8 cellular contexts compared by ENCODE assay signal in the genomic region with DNA sequence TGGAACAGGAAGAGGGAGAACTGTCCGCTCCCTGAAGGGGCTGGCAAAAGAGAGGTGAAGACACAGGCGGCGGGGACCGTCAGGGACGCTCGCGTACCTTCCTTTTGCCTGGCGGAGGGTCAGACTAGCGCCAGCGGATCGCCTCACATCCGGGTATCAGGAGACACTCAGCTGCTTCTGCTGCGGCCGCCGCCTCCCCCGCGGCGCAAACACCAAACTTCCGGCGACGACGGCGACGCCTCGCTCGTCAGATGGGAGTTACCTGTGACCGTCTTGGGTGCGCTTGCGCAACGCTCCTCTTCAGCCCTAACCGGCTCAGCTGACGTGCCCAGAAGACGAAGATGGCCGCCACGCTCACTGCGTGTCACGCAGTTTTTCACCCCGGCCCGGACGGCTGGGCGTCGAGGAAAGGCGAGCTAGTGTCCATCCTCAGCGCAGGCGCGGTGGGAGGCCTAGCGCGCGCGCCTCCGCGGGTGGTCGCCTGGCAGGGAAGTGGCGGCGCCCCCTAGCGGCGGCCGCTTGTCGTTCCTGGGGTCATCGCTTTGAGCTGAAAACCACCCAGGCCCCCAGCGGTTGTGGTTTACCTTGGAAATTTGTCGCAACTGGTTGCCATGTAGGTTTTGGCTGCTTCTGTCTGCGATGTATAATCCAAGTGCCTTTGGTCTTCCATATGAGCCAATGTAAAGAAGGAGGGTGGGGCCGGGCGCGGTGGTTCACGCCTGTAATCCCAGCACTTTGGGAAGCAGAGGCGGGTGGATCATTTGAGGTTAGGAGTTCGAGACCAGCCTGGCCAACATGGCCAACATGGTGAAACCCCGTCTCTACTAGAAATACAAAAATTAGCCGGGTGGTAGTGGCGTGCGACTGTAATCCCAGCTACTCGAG. TPM values are rescaled to one million over a fixed set of nuclear protein-coding genes. Genes with fewer than 3 reads are reported as not detected.
DNase-seq lines count a peak whose midpoint lies in the region; TF ChIP-seq lines count a peak whose summit lies in the region.

ESCO1 (minus strand) TSS at position 179 of the 885 bp plus-strand sequence. CDS start 25,861 bp downstream, outside the sequence.

- peak within 1 kb of the TSS; percentile 98 for H3K4me3 Mint-ChIP-seq in neural crest cell

- peaks cover 17% of the 10 kb centered on the region for H3K4me1 Mint-ChIP-seq in neural crest cell

- H3K4me1 ChIP-seq in HAP-1 (peaks cover 14% of the 10 kb centered on the region), stomach smooth muscle (ENCODE audit: control insufficient read depth, insufficient read depth, low read length) (peaks cover 4% of the 10 kb centered on the region)

- H3K9me3 ChIP-seq in HAP-1 = no peaks in the 10 kb centered on the region
- H3K9me3 ChIP-seq in MG63 = no peaks in the 10 kb centered on the region
- no peaks in the 10 kb centered on the region for H3K9me3 ChIP-seq in stomach smooth muscle (ENCODE audit: control insufficient read depth in 2 of 2, low read length in 2 of 2)

- DNase-seq in GF-D8 (lab: John Stamatoyannopoulos, UW) (peak; percentile 99), HAP-1 (ENCODE audit: low spot score in 2 of 2) (peak; percentile 95 to 97), MG63 (peak; percentile 95), SHP77 treated with DMSO at 0.1 percent for 48 hours (lab: John Stamatoyannopoulos, UW) (peak; percentile 95), activated gamma-delta T cell (lab: John Stamatoyannopoulos, UW) (peak; percentile 94), fibroblast of villous mesenchyme (ENCODE audit: low read depth) (peak; percentile 99), neural crest cell (ENCODE audit: low read depth, low spot score) (peak; percentile 89)

- H3K9me3 Mint-ChIP-seq in neural crest cell = no peaks in the 10 kb centered on the region

- TF ChIP-seq CTCF in fibroblast of villous mesenchyme (IDR thresholded peaks at IDR 0.05; ENCODE audit: insufficient read depth, low read depth, low read length) (peak; percentile 56), neural crest cell (conservative IDR thresholded peaks at IDR 0.05) (peak; percentile 99)

- H3K9ac ChIP-seq in stomach smooth muscle (ENCODE audit: low read length in 2 of 2) = peak within 1 kb of the TSS; percentile 96 to 99

- H3K4me3 ChIP-seq in HAP-1 (peak within 1 kb of the TSS; percentile 87), MG63 (peak within 1 kb of the TSS; percentile 91), fibroblast of villous mesenchyme (ENCODE audit: low read depth, low read length) (peak within 1 kb of the TSS; percentile 99), stomach smooth muscle (ENCODE audit: low read length in 2 of 2) (peak within 1 kb of the TSS; percentile 99)

- H3K27ac ChIP-seq in stomach smooth muscle (ENCODE audit: low read length) = peak within 1 kb of the TSS; percentile 94

- in situ Hi-C loops in HAP-1 (cut with MboI; ENCODE audit: low sequenced_read_pairs) = loop anchor here (25.0 kb wide), 2 partner anchors 88 to 338 kb away; no protein-coding TSS in a partner anchor

- H3K27me3 ChIP-seq in HAP-1 (ENCODE audit: low read depth) (no peaks in the 10 kb centered on the region), MG63 (no peaks in the 10 kb centered on the region), stomach smooth muscle (ENCODE audit: control insufficient read depth in 1 of 2, insufficient read depth in 2 of 2, low read length in 2 of 2) (no peaks in the 10 kb centered on the region)

- H3K36me3 ChIP-seq in HAP-1 (replicated peaks) (no peaks in the 10 kb centered on the region), MG63 (peaks cover 2% of the 10 kb centered on the region; the same call in 1 of the 2 replicates), stomach smooth muscle (ENCODE audit: control insufficient read depth in 2 of 2, insufficient read depth in 2 of 2, low read length in 2 of 2) (no peaks in the 10 kb centered on the region)

- peaks cover 4% of the 10 kb centered on the region for H3K36me3 Mint-ChIP-seq in neural crest cell (ENCODE audit: low read depth)

- H3K27me3 Mint-ChIP-seq in neural crest cell (ENCODE audit: low read depth) = no peaks in the 10 kb centered on the region

- H3K27ac Mint-ChIP-seq in neural crest cell (ENCODE audit: unreplicated experiment) = peak within 1 kb of the TSS; percentile 98

RNA-seq across cellular contexts. Expression of gene ESCO1, which starts in this region (rescaled TPM):
- 7.3 and 13.3 TPM in 2 replicates for total RNA-seq in MG63 (2014; rRNA removed; shearing (Covaris generic); ENCODE audit: low replicate concordance)
- total RNA-seq in fibroblast of villous mesenchyme = 16.8 and 18.6 TPM in 2 replicates
- total RNA-seq in neural crest cell = 15.7 and 16.4 TPM in 2 replicates

Comparison
In these comparisons a context has a peak if more than half of its experiments do, and no peak if none do; other contexts are left out.
1. Peak in every context shown above with its lines: DNase-seq, H3K4me3 ChIP-seq and H3K27ac ChIP-seq.